Comparison of ENCODE assay signal across 25 cellular contexts in the genomic region with DNA sequence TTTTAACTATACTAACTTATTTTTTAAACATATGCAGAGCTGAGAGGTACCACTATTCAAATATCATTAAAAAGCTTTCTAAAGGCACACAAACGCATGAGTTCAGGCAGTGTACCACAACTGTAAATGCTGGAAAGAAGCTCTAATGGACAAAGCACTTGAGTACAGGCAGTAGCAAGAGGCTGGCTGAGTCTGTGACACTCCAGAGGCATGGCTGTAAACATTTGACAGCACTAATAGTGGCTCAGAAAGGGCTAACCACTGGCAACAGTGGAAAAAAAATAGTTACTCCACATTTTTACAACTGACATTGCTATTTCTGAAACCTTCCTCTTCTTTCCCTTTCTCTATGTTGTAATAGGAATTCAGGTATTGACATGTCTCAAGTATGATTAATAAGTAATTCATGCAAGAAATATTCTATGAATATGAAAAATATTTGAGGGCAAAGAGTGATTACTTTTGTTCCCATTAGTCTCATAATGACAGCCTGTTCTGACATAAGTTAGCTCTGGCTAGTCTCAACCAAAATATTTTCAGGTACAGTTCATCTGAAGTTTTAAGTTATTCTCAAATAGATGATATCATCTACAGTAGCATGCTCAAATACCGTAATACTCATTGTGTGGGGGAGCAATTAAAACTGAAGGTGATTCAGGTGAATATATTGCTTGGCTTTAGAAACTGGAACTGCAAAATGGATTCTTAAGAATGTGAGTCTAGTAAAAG.
DNase-seq lines count a peak whose midpoint lies in the region; ATAC-seq and TF ChIP-seq lines count a peak whose summit lies in the region.
"Had no signal": no experiment of that assay in that cellular context is flagged by ENCODE, and none has a peak within 500 bp of the region (broad histone marks: within the 10 kb centered on the region; RNA-seq: fewer than 3 reads in every experiment).

No MANE protein-coding gene starts in this region.

- TF ChIP-seq CTCF in cardiac muscle cell (IDR thresholded peaks at IDR 0.05; ENCODE audit: low read depth, low read length) (no peak), left ventricle myocardium inferior (IDR thresholded peaks at IDR 0.05; ENCODE audit: borderline replicate concordance) (no peak), choroid plexus epithelial cell (conservative IDR thresholded peaks at IDR 0.05; ENCODE audit: low read depth, low read length) (no peak), left lung (IDR thresholded peaks at IDR 0.05) (no peak)

- H3K27ac ChIP-seq in cardiac muscle cell = peak overlapping the region; percentile 1
- no peak overlapping the region for H3K27ac ChIP-seq in left ventricle myocardium inferior (replicated peaks)
- H3K27ac ChIP-seq in left lung = no peak overlapping the region
- H3K27ac ChIP-seq: BLaER1, right lobe of liver, transverse colon had no signal

- H3K9me3 ChIP-seq in cardiac muscle cell (ENCODE audit: low read depth) = no peaks in the 10 kb centered on the region
- no peaks in the 10 kb centered on the region for H3K9me3 ChIP-seq in left ventricle myocardium inferior (replicated peaks)
- H3K9me3 ChIP-seq in left lung = no peaks in the 10 kb centered on the region
- H3K9me3 ChIP-seq: BLaER1, MG63, right lobe of liver, transverse colon had no signal

- ATAC-seq in left lung (peak; percentile 90), HG03135 (IDR thresholded peaks at IDR 0.05; ENCODE audit: unreplicated experiment) (no peak)
- ATAC-seq: activated T-helper 17 cell treated with anti-CD3 and anti-CD28 coated beads, Interleukin-2, amount 50 U/mL, for 72 hours; HCT116; right lobe of liver; T-cell had no signal

- H3K27me3 Mint-ChIP-seq in activated T-cell treated with anti-CD3 and anti-CD28 coated beads, Interleukin-2, amount 50 U/mL, for 24 hours = no peaks in the 10 kb centered on the region
- H3K27me3 Mint-ChIP-seq: activated T-helper 17 cell treated with anti-CD3 and anti-CD28 coated beads, Interleukin-2, amount 50 U/mL, for 72 hours; dendritic cell treated with granulocyte-macrophage colony-stimulating factor and Interleukin-4, amounts not matched to agents 40 ng/mL and 50 ng/mL, for 4 days; T-cell had no signal

- DNase-seq in cardiac muscle cell (ENCODE audit: low read depth in 1 of 2, low spot score in 1 of 2) = peak in 1 of 2 donors; percentile 69
- no peak for DNase-seq in left ventricle myocardium inferior
- DNase-seq in choroid plexus epithelial cell (ENCODE audit: low read depth) = peak; percentile 3
- DNase-seq in left lung = no peak
- no peak for DNase-seq in COLO668 (lab: John Stamatoyannopoulos, UW; ENCODE audit: unreplicated experiment)
- no peak for DNase-seq in activated T-cell treated with anti-CD3 and anti-CD28 coated beads, Interleukin-2, amount 50 U/mL, for 24 hours
- DNase-seq: activated CD4-positive, alpha-beta T cell treated with anti-CD3 and anti-CD28 coated beads, Interleukin-2, amount 50 U/mL, for 48 hours; activated CD8-positive, alpha-beta memory T cell treated with anti-CD3 and anti-CD28 coated beads, Interleukin-2, amount 50 U/mL, for 48 hours; activated naive CD4-positive, alpha-beta T cell treated with anti-CD3 and anti-CD28 coated beads, Interleukin-2, amount 50 U/mL, for 16 hours; amniotic stem cell; caudate nucleus; KBM-7; MG63; NCI-H1436 treated with DMSO at 0.1 percent for 48 hours; NCI-H2107; right lobe of liver; stimulated activated CD4-positive, alpha-beta T cell treated with anti-CD3 and anti-CD28 coated beads, Interleukin-12 subunit alpha, Interleukin-12 subunit beta, amount 100 ng/mL, for 4 hours; stimulated activated CD4-positive, alpha-beta T cell treated with anti-CD3 and anti-CD28 coated beads, Interleukin-4, amount 100 ng/mL, for 1 hour; T-cell; transverse colon had no signal

- H3K9me3 Mint-ChIP-seq in activated T-cell treated with anti-CD3 and anti-CD28 coated beads, Interleukin-2, amount 50 U/mL, for 24 hours = peaks cover 5% of the 10 kb centered on the region

- H3K27ac Mint-ChIP-seq in activated T-cell treated with anti-CD3 and anti-CD28 coated beads, Interleukin-2, amount 50 U/mL, for 24 hours = no peak overlapping the region
- H3K27ac Mint-ChIP-seq: activated T-helper 17 cell treated with anti-CD3 and anti-CD28 coated beads, Interleukin-2, amount 50 U/mL, for 72 hours; dendritic cell treated with granulocyte-macrophage colony-stimulating factor and Interleukin-4, amounts not matched to agents 40 ng/mL and 50 ng/mL, for 4 days; T-cell had no signal

- no peaks in the 10 kb centered on the region for H3K27me3 ChIP-seq in cardiac muscle cell
- no peaks in the 10 kb centered on the region for H3K27me3 ChIP-seq in left ventricle myocardium inferior (ENCODE audit: low read depth)
- H3K27me3 ChIP-seq in left lung = no peaks in the 10 kb centered on the region
- H3K27me3 ChIP-seq: BLaER1, MG63, right lobe of liver, transverse colon had no signal

- H3K4me1 Mint-ChIP-seq in activated T-cell treated with anti-CD3 and anti-CD28 coated beads, Interleukin-2, amount 50 U/mL, for 24 hours (ENCODE audit: low read depth) = no peaks in the 10 kb centered on the region
- H3K4me1 Mint-ChIP-seq: activated T-helper 17 cell treated with anti-CD3 and anti-CD28 coated beads, Interleukin-2, amount 50 U/mL, for 72 hours; T-cell had no signal

- H3K4me3 Mint-ChIP-seq in activated T-cell treated with anti-CD3 and anti-CD28 coated beads, Interleukin-2, amount 50 U/mL, for 24 hours = no peak overlapping the region
- H3K4me3 Mint-ChIP-seq: activated T-helper 17 cell treated with anti-CD3 and anti-CD28 coated beads, Interleukin-2, amount 50 U/mL, for 72 hours; dendritic cell treated with granulocyte-macrophage colony-stimulating factor and Interleukin-4, amounts not matched to agents 40 ng/mL and 50 ng/mL, for 4 days; T-cell had no signal

- no peaks in the 10 kb centered on the region for H3K36me3 Mint-ChIP-seq in activated T-cell treated with anti-CD3 and anti-CD28 coated beads, Interleukin-2, amount 50 U/mL, for 24 hours (ENCODE audit: low read depth)
- H3K36me3 Mint-ChIP-seq: T-cell had no signal

- intact Hi-C loops in left ventricle myocardium inferior (cut with micrococcal nuclease) (no loop called here), left lung (cut with DNase I) (no loop called here)

- no peak overlapping the region for H3K4me3 ChIP-seq in cardiac muscle cell
- H3K4me3 ChIP-seq in left ventricle myocardium inferior = no peak overlapping the region
- no peak overlapping the region for H3K4me3 ChIP-seq in choroid plexus epithelial cell (ENCODE audit: low read depth, low read length)
- no peak overlapping the region for H3K4me3 ChIP-seq in left lung
- H3K4me3 ChIP-seq: BLaER1, MG63, right lobe of liver, transverse colon had no signal

- H3K4me1 ChIP-seq in cardiac muscle cell (ENCODE audit: low read depth) (peaks cover 54% of the 10 kb centered on the region), left ventricle myocardium inferior (no peaks in the 10 kb centered on the region), left lung (no peaks in the 10 kb centered on the region)
- H3K4me1 ChIP-seq: BLaER1, right lobe of liver, transverse colon had no signal

- no peaks in the 10 kb centered on the region for H3K36me3 ChIP-seq in cardiac muscle cell
- no peaks in the 10 kb centered on the region for H3K36me3 ChIP-seq in left ventricle myocardium inferior
- H3K36me3 ChIP-seq in left lung = no peaks in the 10 kb centered on the region
- H3K36me3 ChIP-seq: BLaER1, MG63, right lobe of liver, transverse colon had no signal
